Comparison of ENCODE assay signal across 21 cellular contexts in the genomic region with DNA sequence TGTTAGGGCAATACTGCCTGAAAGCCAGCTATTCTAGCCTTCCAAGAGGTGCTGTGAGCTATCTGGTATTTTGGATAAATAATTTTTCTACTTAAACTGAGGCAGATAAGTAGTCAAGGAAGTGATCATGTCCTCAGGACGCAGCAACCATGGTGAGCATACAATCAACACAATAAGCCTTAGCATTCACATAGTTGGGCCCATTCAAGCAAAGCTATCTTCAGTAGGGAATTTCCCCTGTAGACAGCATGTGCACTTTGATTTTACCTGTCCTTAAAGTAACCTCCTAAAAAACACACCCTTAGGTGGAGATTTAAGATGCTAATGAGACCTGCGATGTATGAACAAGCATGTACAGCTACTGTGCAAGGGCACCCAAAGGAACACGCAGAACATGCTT.
DNase-seq lines count a peak whose midpoint lies in the region; ATAC-seq, FAIRE-seq and TF ChIP-seq lines count a peak whose summit lies in the region.
"Had no signal": no experiment of that assay in that cellular context is flagged by ENCODE, and none has a peak within 500 bp of the region (broad histone marks: within the 10 kb centered on the region; RNA-seq: fewer than 3 reads in every experiment).

No MANE protein-coding gene starts in this region.

- no peaks in the 10 kb centered on the region for H3K4me1 ChIP-seq in H1 (replicated peaks in 1 of 4; ENCODE audit: control insufficient read depth in 3 of 4, insufficient read depth in 4 of 4, low read length in 3 of 4)
- H3K4me1 ChIP-seq: BE2C, HAP-1 had no signal

- no peaks in the 10 kb centered on the region for H3K9me3 ChIP-seq in H1 (ENCODE audit: insufficient read depth in 2 of 2, low read depth in 1 of 2, low read length in 1 of 2)
- H3K9me3 ChIP-seq: BE2C, HAP-1 had no signal

- H3K27ac ChIP-seq in H1 (ENCODE audit: low read depth, low read length): no peak overlapping the region

- no peaks in the 10 kb centered on the region for H3K36me3 ChIP-seq in H1 (ENCODE audit: control insufficient read depth in 2 of 4, insufficient read depth in 4 of 4, low read length in 3 of 4)
- H3K36me3 ChIP-seq: BE2C, HAP-1 had no signal

- DNase-seq in H1 (ENCODE audit: low read depth in 1 of 2, low spot score in 2 of 2): no peak
- no peak for DNase-seq in cortex of kidney (lab: John Stamatoyannopoulos, UW)
- DNase-seq in activated CD4-positive, alpha-beta T cell treated with anti-CD3 and anti-CD28 coated beads, Interleukin-2, amount 50 U/mL, for 1 hour: no peak
- DNase-seq in erythroblast (lab: John Stamatoyannopoulos, UW): no peak
- DNase-seq: ACHN; BE2C; C1 segment of cervical spinal cord; CD4-positive, CD25-positive, alpha-beta regulatory T cell; CD8-positive, alpha-beta memory T cell; COR-L47; DMS 273 treated with DMSO at 0.1 percent for 48 hours; DMS53; DND-41; EL; Karpas-422; KBM-7 had no signal

- no peak overlapping the region for H3K9ac ChIP-seq in H1 (replicated peaks in 1 of 4; ENCODE audit: extremely low read depth in 1 of 4, low read depth in 3 of 4, low read length in 3 of 4)

- H4K20me1 ChIP-seq in H1 (replicated peaks in 1 of 2; ENCODE audit: control insufficient read depth in 1 of 2, insufficient read depth in 2 of 2, low read length in 2 of 2): no peaks in the 10 kb centered on the region

- FAIRE-seq in H1 (lab: Jason Lieb, UNC): no peak
- FAIRE-seq: A204.1, HepG2 had no signal

- no peak overlapping the region for H3K4ac ChIP-seq in H1 (replicated peaks; ENCODE audit: insufficient read length, low read depth, low read length)

- H3K23ac ChIP-seq in H1 (ENCODE audit: insufficient read length): no peak overlapping the region

- no peak overlapping the region for H3K4me2 ChIP-seq in H1 (ENCODE audit: insufficient read depth in 1 of 2, low read depth in 2 of 2, low read length in 2 of 2)

- TF ChIP-seq CTCF in H1 (IDR thresholded peaks at IDR 0.05; ENCODE audit: control extremely low read depth in 1 of 3, insufficient read depth in 1 of 3, low read depth in 1 of 3, low read length in 3 of 3): no peak

- POLR2A ChIA-PET in H1 (lab: Charles Lee; ENCODE audit: partially characterized antibody): no interaction called here

- no peak overlapping the region for H2BK5ac ChIP-seq in H1 (ENCODE audit: low read depth, low read length)

- CTCF ChIA-PET in H1 (lab: Charles Lee; ENCODE audit: partially characterized antibody): interaction anchor here (0.8 to 1.6 kb wide), 2 partner anchors 76 to 380 kb away, joined by 3 to 6 read pairs; partner anchors contain the start of gene HCN1

- WGBS in H1 (ENCODE audit: extremely low coverage in 1 of 2, insufficient coverage in 1 of 2, insufficient read length in 1 of 2, insufficient replicate concordance in 2 of 2, low coverage in 1 of 2, low lambda C conversion rate in 2 of 2, missing lambda C conversion rate in 1 of 2), 2 experiments: 96% methylated on average over 3 of the region's 3 CpGs; no CpG with 5 or more reads in 1 of the 2 experiments

- no peak for TF ChIP-seq RAD21 in H1 (IDR thresholded peaks at IDR 0.05 in 1 of 2, conservative IDR thresholded peaks at IDR 0.05 in 1 of 2; ENCODE audit: low read depth in 2 of 2, low read length in 2 of 2)

- no peak for TF ChIP-seq POLR2A in H1 (IDR thresholded peaks at IDR 0.05; ENCODE audit: control extremely low read depth in 1 of 2, low read depth in 2 of 2, low read length in 2 of 2)
- TF ChIP-seq POLR2A in erythroblast (IDR thresholded peaks at IDR 0.05; ENCODE audit: low read length): no peak

- H2BK20ac ChIP-seq in H1 (ENCODE audit: low read length): no peak overlapping the region

- no peaks in the 10 kb centered on the region for H3K79me1 ChIP-seq in H1 (ENCODE audit: low read depth, low read length)

- H3K56ac ChIP-seq in H1 (replicated peaks; ENCODE audit: insufficient read length, low read depth, low read length): no peak overlapping the region

- H2AK5ac ChIP-seq in H1 (ENCODE audit: low read depth, low read length): no peak overlapping the region

- peak overlapping the region; percentile 76 for H2AFZ ChIP-seq in H1 (ENCODE audit: low read length)

- no peak overlapping the region for H2BK15ac ChIP-seq in H1 (ENCODE audit: low read length)

- H3K27me3 ChIP-seq in H1 (replicated peaks in 1 of 4; ENCODE audit: control insufficient read depth in 3 of 4, extremely low read depth in 1 of 4, insufficient read depth in 3 of 4, low read length in 3 of 4): no peaks in the 10 kb centered on the region
- H3K27me3 ChIP-seq: BE2C had no signal

- no peak for TF ChIP-seq EP300 in H1 (IDR thresholded peaks at IDR 0.05; ENCODE audit: borderline replicate concordance in 1 of 2, low read depth in 2 of 2, low read length in 2 of 2)

- H3K14ac ChIP-seq in H1 (ENCODE audit: insufficient read length): no peak overlapping the region

- H3K18ac ChIP-seq in H1 (ENCODE audit: extremely low read depth, low read length): no peak overlapping the region

- H2BK120ac ChIP-seq in H1 (replicated peaks; ENCODE audit: low read depth, low read length): no peak overlapping the region

- H4K8ac ChIP-seq in H1 (ENCODE audit: extremely low read depth, insufficient read depth, low read length): no peak overlapping the region

- no peak overlapping the region for H2BK12ac ChIP-seq in H1 (ENCODE audit: low read depth, low read length)

- no peak overlapping the region for H3K4me3 ChIP-seq in H1 (ENCODE audit: extremely low read depth in 1 of 4, insufficient read depth in 2 of 4, low read depth in 3 of 4, low read length in 4 of 4)
- H3K4me3 ChIP-seq: HAP-1 had no signal

- ATAC-seq in GM18519 (IDR thresholded peaks at IDR 0.05; ENCODE audit: low FRiP score, unreplicated experiment) (peak; percentile 50), HG03432 (IDR thresholded peaks at IDR 0.05; ENCODE audit: unreplicated experiment) (peak; percentile 45)
- ATAC-seq: HepG2 had no signal

- no peaks in the 10 kb centered on the region for H3K23me2 ChIP-seq in H1 (ENCODE audit: low read depth, low read length)

- H4K91ac ChIP-seq in H1 (replicated peaks; ENCODE audit: insufficient read length, low read length): no peak overlapping the region

- no peak overlapping the region for H4K5ac ChIP-seq in H1 (ENCODE audit: insufficient read length, low read depth, low read length)

- H3K79me2 ChIP-seq in H1 (ENCODE audit: control insufficient read depth in 1 of 2, insufficient read depth in 2 of 2, low read length in 2 of 2): no peaks in the 10 kb centered on the region

TF ChIP-seq in H1, 55 proteins besides CTCF, POLR2A, EP300 and RAD21:
- TF ChIP-seq USF2 (IDR thresholded peaks at IDR 0.05; ENCODE audit: low read length): no peak
- TF ChIP-seq SIX5 (IDR thresholded peaks at IDR 0.05; ENCODE audit: low read depth, low read length): no peak
- no peak for TF ChIP-seq HDAC2 (IDR thresholded peaks at IDR 0.05; ENCODE audit: borderline replicate concordance in 1 of 2, low read depth in 2 of 2, low read length in 2 of 2)
- no peak for TF ChIP-seq PHF8 (conservative IDR thresholded peaks at IDR 0.05; ENCODE audit: low read depth, low read length)
- TF ChIP-seq SP4 (IDR thresholded peaks at IDR 0.05; ENCODE audit: low read length): no peak
- TF ChIP-seq CBX8 (IDR thresholded peaks at IDR 0.05; ENCODE audit: borderline replicate concordance, low read depth, low read length): no peak
- no peak for TF ChIP-seq POU5F1 (IDR thresholded peaks at IDR 0.05; ENCODE audit: low read depth, low read length)
- TF ChIP-seq SP1 (IDR thresholded peaks at IDR 0.05; ENCODE audit: low read depth, low read length): no peak
- no peak for TF ChIP-seq SUZ12 (IDR thresholded peaks at IDR 0.05; ENCODE audit: low read length)
- no peak for TF ChIP-seq CHD2 (IDR thresholded peaks at IDR 0.05; ENCODE audit: low read length)
- no peak for TF ChIP-seq GABPA (IDR thresholded peaks at IDR 0.05; ENCODE audit: borderline replicate concordance, insufficient read depth, low read length)
- no peak for TF ChIP-seq ATF3 (IDR thresholded peaks at IDR 0.05; ENCODE audit: insufficient read depth, low read depth, low read length)
- TF ChIP-seq SRF (IDR thresholded peaks at IDR 0.05; ENCODE audit: low read depth, low read length): no peak
